Comparison of ENCODE assay signal across 8 cellular contexts in genomic region chr2:12005886-12006681, GRCh38.
DNase-seq lines count a peak whose midpoint lies in the region; ATAC-seq and TF ChIP-seq lines count a peak whose summit lies in the region.

No MANE protein-coding gene starts in this region.

- in situ Hi-C loops in G401 (cut with HindIII; ENCODE audit: low sequenced_read_pairs) = no loop called here

- POLR2A ChIA-PET in HEK293T (lab: Yijun Ruan, JAX) = no interaction called here

- CTCF ChIA-PET in HEK293T (lab: Yijun Ruan, JAX) = no interaction called here

- no peak overlapping the region for H3K4me3 ChIP-seq in skeletal muscle cell (ENCODE audit: low read depth, low read length)

- ATAC-seq in GM21529 (IDR thresholded peaks at IDR 0.05; ENCODE audit: unreplicated experiment) (peak; percentile 76), SK-N-SH treated with all-trans-retinoic acid at 6 μM for 48 hours (no peak)

- DNase-seq in G401 (ENCODE audit: low spot score) (peak; percentile 46), Kasumi-1 (lab: John Stamatoyannopoulos, UW) (peak; percentile 77 to 81), dermis blood vessel endothelial cell (peak; percentile 77), skeletal muscle cell (ENCODE audit: low read depth) (peak; percentile 26), HEK293T (ENCODE audit: extremely low spot score) (no peak)
- DNase-seq in activated CD4-positive, alpha-beta T cell treated with anti-CD3 and anti-CD28 coated beads for 24 hours (ENCODE audit: low read depth in 2 of 2) = peak; percentile 49 to 54

TF ChIP-seq in HEK293T, 16 proteins besides CTCF, POLR2A, EP300 and RAD21:
- TF ChIP-seq L3MBTL2 (conservative IDR thresholded peaks at IDR 0.05) = no peak
- TF ChIP-seq FOXA1 (IDR thresholded peaks at IDR 0.05) = no peak
- no peak for TF ChIP-seq ELF4 (IDR thresholded peaks at IDR 0.05)
- TF ChIP-seq TARDBP (IDR thresholded peaks at IDR 0.05) = no peak
- no peak for TF ChIP-seq CTBP1 (IDR thresholded peaks at IDR 0.05; ENCODE audit: borderline replicate concordance)
- no peak for TF ChIP-seq PKNOX1 (IDR thresholded peaks at IDR 0.05)
- TF ChIP-seq SUZ12 (IDR thresholded peaks at IDR 0.05) = no peak
- TF ChIP-seq SP1 (IDR thresholded peaks at IDR 0.05) = no peak
- TF ChIP-seq BHLHE40 (IDR thresholded peaks at IDR 0.05; ENCODE audit: borderline replicate concordance) = no peak
- TF ChIP-seq ZNF384 (IDR thresholded peaks at IDR 0.05) = no peak
- no peak for TF ChIP-seq LEF1 (IDR thresholded peaks at IDR 0.05; ENCODE audit: borderline replicate concordance)
- no peak for TF ChIP-seq FOXK2 (IDR thresholded peaks at IDR 0.05)
- TF ChIP-seq FOXM1 (IDR thresholded peaks at IDR 0.05; ENCODE audit: borderline replicate concordance) = no peak

TF ChIP-seq in SK-N-SH treated with all-trans-retinoic acid at 6 μM for 48 hours, 23 proteins besides CTCF, POLR2A, EP300 and RAD21:
- no peak for TF ChIP-seq RARB (CRISPR knock-in tag; IDR thresholded peaks at IDR 0.05)
- TF ChIP-seq ZNF565 (CRISPR knock-in tag; conservative IDR thresholded peaks at IDR 0.05; ENCODE audit: low read depth) = no peak
- no peak for TF ChIP-seq CSRNP3 (CRISPR knock-in tag; IDR thresholded peaks at IDR 0.05)
- no peak for TF ChIP-seq ARNTL (CRISPR knock-in tag; IDR thresholded peaks at IDR 0.05; ENCODE audit: borderline replicate concordance, low read depth)
- TF ChIP-seq GLIS3 (CRISPR knock-in tag; IDR thresholded peaks at IDR 0.05) = no peak
- no peak for TF ChIP-seq CSDC2 (CRISPR knock-in tag; IDR thresholded peaks at IDR 0.05)
- TF ChIP-seq BACH2 (CRISPR knock-in tag; IDR thresholded peaks at IDR 0.05; ENCODE audit: borderline replicate concordance) = no peak
- no peak for TF ChIP-seq TCF4 (CRISPR knock-in tag; IDR thresholded peaks at IDR 0.05; ENCODE audit: borderline replicate concordance)
- no peak for TF ChIP-seq ZC3H10 (CRISPR knock-in tag; IDR thresholded peaks at IDR 0.05)
- no peak for TF ChIP-seq SNAI2 (CRISPR knock-in tag; IDR thresholded peaks at IDR 0.05)
- no peak for TF ChIP-seq TOX (CRISPR knock-in tag; IDR thresholded peaks at IDR 0.05; ENCODE audit: borderline replicate concordance)
- TF ChIP-seq, protein P1, sequence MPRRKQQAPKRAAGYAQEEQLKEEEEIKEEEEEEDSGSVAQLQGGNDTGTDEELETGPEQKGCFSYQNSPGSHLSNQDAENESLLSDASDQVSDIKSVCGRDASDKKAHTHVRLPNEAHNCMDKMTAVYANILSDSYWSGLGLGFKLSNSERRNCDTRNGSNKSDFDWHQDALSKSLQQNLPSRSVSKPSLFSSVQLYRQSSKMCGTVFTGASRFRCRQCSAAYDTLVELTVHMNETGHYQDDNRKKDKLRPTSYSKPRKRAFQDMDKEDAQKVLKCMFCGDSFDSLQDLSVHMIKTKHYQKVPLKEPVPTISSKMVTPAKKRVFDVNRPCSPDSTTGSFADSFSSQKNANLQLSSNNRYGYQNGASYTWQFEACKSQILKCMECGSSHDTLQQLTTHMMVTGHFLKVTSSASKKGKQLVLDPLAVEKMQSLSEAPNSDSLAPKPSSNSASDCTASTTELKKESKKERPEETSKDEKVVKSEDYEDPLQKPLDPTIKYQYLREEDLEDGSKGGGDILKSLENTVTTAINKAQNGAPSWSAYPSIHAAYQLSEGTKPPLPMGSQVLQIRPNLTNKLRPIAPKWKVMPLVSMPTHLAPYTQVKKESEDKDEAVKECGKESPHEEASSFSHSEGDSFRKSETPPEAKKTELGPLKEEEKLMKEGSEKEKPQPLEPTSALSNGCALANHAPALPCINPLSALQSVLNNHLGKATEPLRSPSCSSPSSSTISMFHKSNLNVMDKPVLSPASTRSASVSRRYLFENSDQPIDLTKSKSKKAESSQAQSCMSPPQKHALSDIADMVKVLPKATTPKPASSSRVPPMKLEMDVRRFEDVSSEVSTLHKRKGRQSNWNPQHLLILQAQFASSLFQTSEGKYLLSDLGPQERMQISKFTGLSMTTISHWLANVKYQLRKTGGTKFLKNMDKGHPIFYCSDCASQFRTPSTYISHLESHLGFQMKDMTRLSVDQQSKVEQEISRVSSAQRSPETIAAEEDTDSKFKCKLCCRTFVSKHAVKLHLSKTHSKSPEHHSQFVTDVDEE (CRISPR knock-in tag; IDR thresholded peaks at IDR 0.05) = no peak
- no peak for TF ChIP-seq PPARA (CRISPR knock-in tag; IDR thresholded peaks at IDR 0.05; ENCODE audit: borderline replicate concordance)
- TF ChIP-seq, protein P2, sequence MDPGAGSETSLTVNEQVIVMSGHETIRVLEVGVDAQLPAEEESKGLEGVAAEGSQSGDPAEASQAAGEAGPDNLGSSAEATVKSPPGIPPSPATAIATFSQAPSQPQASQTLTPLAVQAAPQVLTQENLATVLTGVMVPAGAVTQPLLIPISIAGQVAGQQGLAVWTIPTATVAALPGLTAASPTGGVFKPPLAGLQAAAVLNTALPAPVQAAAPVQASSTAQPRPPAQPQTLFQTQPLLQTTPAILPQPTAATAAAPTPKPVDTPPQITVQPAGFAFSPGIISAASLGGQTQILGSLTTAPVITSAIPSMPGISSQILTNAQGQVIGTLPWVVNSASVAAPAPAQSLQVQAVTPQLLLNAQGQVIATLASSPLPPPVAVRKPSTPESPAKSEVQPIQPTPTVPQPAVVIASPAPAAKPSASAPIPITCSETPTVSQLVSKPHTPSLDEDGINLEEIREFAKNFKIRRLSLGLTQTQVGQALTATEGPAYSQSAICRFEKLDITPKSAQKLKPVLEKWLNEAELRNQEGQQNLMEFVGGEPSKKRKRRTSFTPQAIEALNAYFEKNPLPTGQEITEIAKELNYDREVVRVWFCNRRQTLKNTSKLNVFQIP (CRISPR knock-in tag; IDR thresholded peaks at IDR 0.05; ENCODE audit: borderline replicate concordance, low read depth) = no peak
- TF ChIP-seq ZFP3 (CRISPR knock-in tag; IDR thresholded peaks at IDR 0.05) = no peak
- TF ChIP-seq ZNF70 (CRISPR knock-in tag; IDR thresholded peaks at IDR 0.05) = no peak
- TF ChIP-seq ISL1 (CRISPR knock-in tag; IDR thresholded peaks at IDR 0.05) = no peak
- TF ChIP-seq, protein P3, sequence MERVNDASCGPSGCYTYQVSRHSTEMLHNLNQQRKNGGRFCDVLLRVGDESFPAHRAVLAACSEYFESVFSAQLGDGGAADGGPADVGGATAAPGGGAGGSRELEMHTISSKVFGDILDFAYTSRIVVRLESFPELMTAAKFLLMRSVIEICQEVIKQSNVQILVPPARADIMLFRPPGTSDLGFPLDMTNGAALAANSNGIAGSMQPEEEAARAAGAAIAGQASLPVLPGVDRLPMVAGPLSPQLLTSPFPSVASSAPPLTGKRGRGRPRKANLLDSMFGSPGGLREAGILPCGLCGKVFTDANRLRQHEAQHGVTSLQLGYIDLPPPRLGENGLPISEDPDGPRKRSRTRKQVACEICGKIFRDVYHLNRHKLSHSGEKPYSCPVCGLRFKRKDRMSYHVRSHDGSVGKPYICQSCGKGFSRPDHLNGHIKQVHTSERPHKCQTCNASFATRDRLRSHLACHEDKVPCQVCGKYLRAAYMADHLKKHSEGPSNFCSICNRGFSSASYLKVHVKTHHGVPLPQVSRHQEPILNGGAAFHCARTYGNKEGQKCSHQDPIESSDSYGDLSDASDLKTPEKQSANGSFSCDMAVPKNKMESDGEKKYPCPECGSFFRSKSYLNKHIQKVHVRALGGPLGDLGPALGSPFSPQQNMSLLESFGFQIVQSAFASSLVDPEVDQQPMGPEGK (CRISPR knock-in tag; IDR thresholded peaks at IDR 0.05; ENCODE audit: borderline replicate concordance) = no peak
